ENCODE assay signal across 29 cellular contexts in the genomic region with DNA sequence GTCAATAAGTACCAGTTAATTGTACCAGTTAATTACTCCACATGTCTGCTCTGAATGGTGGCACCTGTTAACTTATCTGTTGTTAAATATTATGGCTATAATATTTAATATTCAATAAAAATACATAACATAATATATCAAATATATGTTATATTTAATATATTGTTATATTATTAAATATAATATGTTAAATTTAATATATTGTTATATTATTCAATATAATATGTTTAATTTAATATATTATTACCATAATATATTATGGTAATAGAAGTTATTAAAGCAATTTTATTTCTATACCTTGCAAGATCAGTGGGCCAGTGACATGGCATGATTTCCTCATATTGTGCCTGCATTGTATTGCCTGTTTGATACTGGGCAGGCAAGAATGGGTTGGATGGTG.
"Had no signal": no experiment of that assay in that cellular context is flagged by ENCODE, and none has a peak within 500 bp of the region (broad histone marks: within the 10 kb centered on the region; RNA-seq: fewer than 3 reads in every experiment).

No MANE protein-coding gene starts in this region.

- H3K27me3 ChIP-seq: ascending aorta, breast epithelium, cardiac muscle cell, esophagus squamous epithelium had no signal

- H3K4me3 ChIP-seq: ascending aorta, breast epithelium, cardiac muscle cell, esophagus squamous epithelium had no signal

- FAIRE-seq: endothelial cell of umbilical vein had no signal

- H3K27ac ChIP-seq: ascending aorta, breast epithelium, cardiac muscle cell, epithelial cell of prostate, esophagus squamous epithelium had no signal

- DNase-seq: activated CD4-positive, alpha-beta memory T cell treated with anti-CD3 and anti-CD28 coated beads, Interleukin-2, amount 10 ng/mL, durations not matched to agents 7 days and 5 days; activated CD4-positive, alpha-beta T cell treated with anti-CD3 and anti-CD28 coated beads for 1 hour; activated CD4-positive, alpha-beta T cell treated with anti-CD3 and anti-CD28 coated beads for 4 hours; activated CD4-positive, alpha-beta T cell treated with anti-CD3 and anti-CD28 coated beads, Interleukin-2, amount 10 ng/mL, durations not matched to agents 7 days and 5 days; activated CD4-positive, alpha-beta T cell treated with anti-CD3 and anti-CD28 coated beads, Interleukin-2, amount 50 U/mL, for 4 hours; activated CD8-positive, alpha-beta memory T cell treated with anti-CD3 and anti-CD28 coated beads, Interleukin-2, amount 50 U/mL, for 48 hours; activated gamma-delta T cell; activated naive CD4-positive, alpha-beta T cell; activated naive CD4-positive, alpha-beta T cell treated with anti-CD3 and anti-CD28 coated beads, Interleukin-2, amount 10 ng/mL, durations not matched to agents 7 days and 5 days; activated naive CD8-positive, alpha-beta T cell treated with anti-CD3 and anti-CD28 coated beads, Interleukin-2, amount 10 ng/mL, durations not matched to agents 7 days and 5 days; activated T-cell treated with anti-CD3 and anti-CD28 coated beads for 4 hours; activated T-cell treated with anti-CD3 and anti-CD28 coated beads, Interleukin-2, amount 50 U/mL, for 24 hours; activated T-cell treated with anti-CD3 and anti-CD28 coated beads, Interleukin-2, amount 50 U/mL, for 72 hours; cortex of kidney; dermis blood vessel endothelial cell; effector CD4-positive, alpha-beta T cell; effector memory CD8-positive, alpha-beta T cell; esophagus squamous epithelium; foreskin melanocyte; head of caudate nucleus; T-helper 1 cell; T-helper 17 cell; T1000 had no signal

- ATAC-seq: activated naive CD4-positive, alpha-beta T cell treated with anti-CD3 and anti-CD28 coated beads, Interleukin-2, amount 50 U/mL, for 72 hours; activated T-cell treated with anti-CD3 and anti-CD28 coated beads, Interleukin-2, amount 50 U/mL, for 72 hours; effector memory CD8-positive, alpha-beta T cell; T-helper 17 cell had no signal

- H3K4me1 ChIP-seq: ascending aorta, breast epithelium, esophagus squamous epithelium had no signal

- H3K36me3 ChIP-seq: ascending aorta, breast epithelium, cardiac muscle cell, esophagus squamous epithelium had no signal

- H3K9me3 ChIP-seq: ascending aorta, breast epithelium, esophagus squamous epithelium had no signal
